In the genomic region with DNA sequence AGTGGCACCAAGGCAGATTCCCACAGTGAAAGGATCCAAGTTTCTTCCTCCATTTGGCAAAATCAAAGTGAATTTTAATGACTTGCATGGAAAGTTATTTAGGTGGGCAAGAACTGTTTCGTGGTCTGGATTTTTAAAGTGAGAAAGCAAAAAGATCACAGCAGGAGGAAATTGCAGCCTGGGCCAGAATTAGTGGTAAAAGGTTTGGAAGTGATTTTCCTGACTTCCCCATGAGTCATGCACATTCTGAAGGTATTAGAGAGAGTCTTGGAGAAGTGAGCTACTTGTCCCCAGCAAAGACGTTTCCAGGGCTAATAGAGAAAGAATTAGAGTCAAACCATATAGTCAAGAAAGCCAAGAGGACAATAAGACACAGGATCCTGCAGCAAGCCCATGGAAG, we compare ENCODE assay signal across 1 cellular context.
TF ChIP-seq lines count a peak whose summit lies in the region.

No MANE protein-coding gene starts in this region.

TF ChIP-seq in IMR-90, 13 proteins besides CTCF, POLR2A, EP300 and RAD21:
- TF ChIP-seq, protein P1, sequence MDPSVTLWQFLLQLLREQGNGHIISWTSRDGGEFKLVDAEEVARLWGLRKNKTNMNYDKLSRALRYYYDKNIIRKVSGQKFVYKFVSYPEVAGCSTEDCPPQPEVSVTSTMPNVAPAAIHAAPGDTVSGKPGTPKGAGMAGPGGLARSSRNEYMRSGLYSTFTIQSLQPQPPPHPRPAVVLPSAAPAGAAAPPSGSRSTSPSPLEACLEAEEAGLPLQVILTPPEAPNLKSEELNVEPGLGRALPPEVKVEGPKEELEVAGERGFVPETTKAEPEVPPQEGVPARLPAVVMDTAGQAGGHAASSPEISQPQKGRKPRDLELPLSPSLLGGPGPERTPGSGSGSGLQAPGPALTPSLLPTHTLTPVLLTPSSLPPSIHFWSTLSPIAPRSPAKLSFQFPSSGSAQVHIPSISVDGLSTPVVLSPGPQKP (IDR thresholded peaks at IDR 0.05; ENCODE audit: borderline replicate concordance, low read depth, low read length), result no peak
- no peak for TF ChIP-seq RFX5 (IDR thresholded peaks at IDR 0.05; ENCODE audit: low read depth, low read length)
